Comparison of ENCODE assay signal across 1 cellular context in the genomic region with DNA sequence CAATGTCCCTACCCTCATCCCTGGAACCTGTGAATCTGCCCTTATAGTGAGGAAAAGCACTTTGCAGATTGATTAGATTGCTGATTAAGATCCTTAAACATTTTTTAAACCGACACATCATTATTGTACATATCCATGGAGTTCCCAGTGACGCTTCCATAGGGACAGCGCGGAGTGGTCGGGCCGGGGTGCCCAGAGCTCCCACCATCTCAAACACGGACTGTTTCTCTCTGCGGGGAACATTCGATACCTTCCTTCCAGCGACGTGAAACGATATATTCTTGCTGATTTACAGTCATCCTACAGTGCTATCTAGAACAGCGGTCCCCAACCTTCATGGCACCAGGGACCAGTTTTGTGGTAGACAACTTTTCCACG.
TF ChIP-seq lines count a peak whose summit lies in the region.

No MANE protein-coding gene starts in this region.

TF ChIP-seq in HepG2, 621 proteins besides CTCF, POLR2A, EP300 and RAD21 (continues in another document):
- TF ChIP-seq TARDBP (CRISPR knock-in tag; IDR thresholded peaks at IDR 0.05) (no peak), HNRNPH1 (optimal IDR thresholded peaks at IDR 0.05; ENCODE audit: low read depth, low read length) (no peak), ZIK1 (CRISPR knock-in tag; IDR thresholded peaks at IDR 0.05; ENCODE audit: borderline replicate concordance, low read depth) (no peak), ZSCAN29 (CRISPR knock-in tag; conservative IDR thresholded peaks at IDR 0.05) (no peak), NFYC (CRISPR knock-in tag; IDR thresholded peaks at IDR 0.05) (no peak), ZNF331 (CRISPR knock-in tag; IDR thresholded peaks at IDR 0.05) (0 out of 2 replicates have a peak, but pooled peaks have one; percentile 1), HES4 (CRISPR knock-in tag; IDR thresholded peaks at IDR 0.05; ENCODE audit: borderline replicate concordance) (no peak), DPF2 (CRISPR knock-in tag; IDR thresholded peaks at IDR 0.05; ENCODE audit: borderline replicate concordance, low read depth) (no peak), HOXA5 (CRISPR knock-in tag; IDR thresholded peaks at IDR 0.05) (0 out of 2 replicates have a peak, but pooled peaks have one; percentile 7), JUND (CRISPR knock-in tag; IDR thresholded peaks at IDR 0.05) (no peak), NR1H2 (CRISPR knock-in tag; IDR thresholded peaks at IDR 0.05; ENCODE audit: borderline replicate concordance, low read depth) (no peak), ZNF354B (CRISPR knock-in tag; IDR thresholded peaks at IDR 0.05) (no peak), SALL1 (CRISPR knock-in tag; IDR thresholded peaks at IDR 0.05) (no peak), ZSCAN30 (CRISPR knock-in tag; IDR thresholded peaks at IDR 0.05) (no peak), ERF (CRISPR knock-in tag; IDR thresholded peaks at IDR 0.05) (0 out of 2 replicates have a peak, but pooled peaks have one; percentile 2), ZNF792 (CRISPR knock-in tag; IDR thresholded peaks at IDR 0.05) (no peak), SALL2 (CRISPR knock-in tag; IDR thresholded peaks at IDR 0.05) (no peak), HNRNPL (IDR thresholded peaks at IDR 0.05; ENCODE audit: low read depth, low read length) (no peak), ZNF17 (CRISPR knock-in tag; IDR thresholded peaks at IDR 0.05) (no peak), ZNF207 (IDR thresholded peaks at IDR 0.05; ENCODE audit: borderline replicate concordance) (no peak), ZNF761 (CRISPR knock-in tag; conservative IDR thresholded peaks at IDR 0.05) (no peak), ZNF33B (CRISPR knock-in tag; IDR thresholded peaks at IDR 0.05) (no peak), YEATS2 (CRISPR knock-in tag; IDR thresholded peaks at IDR 0.05; ENCODE audit: borderline replicate concordance) (no peak), ZNF558 (CRISPR knock-in tag; IDR thresholded peaks at IDR 0.05; ENCODE audit: borderline replicate concordance) (no peak), KDM5B (CRISPR knock-in tag; IDR thresholded peaks at IDR 0.05; ENCODE audit: borderline replicate concordance) (no peak), ZBTB38 (CRISPR knock-in tag; IDR thresholded peaks at IDR 0.05) (peak; percentile 87), SP1 (IDR thresholded peaks at IDR 0.05) (no peak), SP1 (CRISPR knock-in tag; IDR thresholded peaks at IDR 0.05) (no peak), RXRA (CRISPR knock-in tag; IDR thresholded peaks at IDR 0.05) (no peak), ELF1 (CRISPR knock-in tag; IDR thresholded peaks at IDR 0.05) (no peak), DR1 (CRISPR knock-in tag; IDR thresholded peaks at IDR 0.05) (no peak), POLR2AphosphoS2 (IDR thresholded peaks at IDR 0.05; ENCODE audit: low read depth, low read length) (no peak), NONO (IDR thresholded peaks at IDR 0.05) (no peak), NONO (CRISPR knock-in tag; conservative IDR thresholded peaks at IDR 0.05) (no peak), ZNF557 (CRISPR knock-in tag; IDR thresholded peaks at IDR 0.05) (no peak)
- TF ChIP-seq, protein P1, sequence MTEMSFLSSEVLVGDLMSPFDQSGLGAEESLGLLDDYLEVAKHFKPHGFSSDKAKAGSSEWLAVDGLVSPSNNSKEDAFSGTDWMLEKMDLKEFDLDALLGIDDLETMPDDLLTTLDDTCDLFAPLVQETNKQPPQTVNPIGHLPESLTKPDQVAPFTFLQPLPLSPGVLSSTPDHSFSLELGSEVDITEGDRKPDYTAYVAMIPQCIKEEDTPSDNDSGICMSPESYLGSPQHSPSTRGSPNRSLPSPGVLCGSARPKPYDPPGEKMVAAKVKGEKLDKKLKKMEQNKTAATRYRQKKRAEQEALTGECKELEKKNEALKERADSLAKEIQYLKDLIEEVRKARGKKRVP (CRISPR knock-in tag; IDR thresholded peaks at IDR 0.05), result no peak
- TF ChIP-seq, protein P2, sequence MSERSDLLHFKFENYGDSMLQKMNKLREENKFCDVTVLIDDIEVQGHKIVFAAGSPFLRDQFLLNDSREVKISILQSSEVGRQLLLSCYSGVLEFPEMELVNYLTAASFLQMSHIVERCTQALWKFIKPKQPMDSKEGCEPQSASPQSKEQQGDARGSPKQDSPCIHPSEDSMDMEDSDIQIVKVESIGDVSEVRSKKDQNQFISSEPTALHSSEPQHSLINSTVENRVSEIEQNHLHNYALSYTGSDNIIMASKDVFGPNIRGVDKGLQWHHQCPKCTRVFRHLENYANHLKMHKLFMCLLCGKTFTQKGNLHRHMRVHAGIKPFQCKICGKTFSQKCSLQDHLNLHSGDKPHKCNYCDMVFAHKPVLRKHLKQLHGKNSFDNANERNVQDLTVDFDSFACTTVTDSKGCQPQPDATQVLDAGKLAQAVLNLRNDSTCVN (CRISPR knock-in tag; IDR thresholded peaks at IDR 0.05; ENCODE audit: borderline replicate concordance), result no peak
- TF ChIP-seq, protein P3, sequence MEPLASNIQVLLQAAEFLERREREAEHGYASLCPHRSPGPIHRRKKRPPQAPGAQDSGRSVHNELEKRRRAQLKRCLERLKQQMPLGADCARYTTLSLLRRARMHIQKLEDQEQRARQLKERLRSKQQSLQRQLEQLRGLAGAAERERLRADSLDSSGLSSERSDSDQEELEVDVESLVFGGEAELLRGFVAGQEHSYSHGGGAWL (CRISPR knock-in tag; IDR thresholded peaks at IDR 0.05), result no peak
- TF ChIP-seq, protein P4, sequence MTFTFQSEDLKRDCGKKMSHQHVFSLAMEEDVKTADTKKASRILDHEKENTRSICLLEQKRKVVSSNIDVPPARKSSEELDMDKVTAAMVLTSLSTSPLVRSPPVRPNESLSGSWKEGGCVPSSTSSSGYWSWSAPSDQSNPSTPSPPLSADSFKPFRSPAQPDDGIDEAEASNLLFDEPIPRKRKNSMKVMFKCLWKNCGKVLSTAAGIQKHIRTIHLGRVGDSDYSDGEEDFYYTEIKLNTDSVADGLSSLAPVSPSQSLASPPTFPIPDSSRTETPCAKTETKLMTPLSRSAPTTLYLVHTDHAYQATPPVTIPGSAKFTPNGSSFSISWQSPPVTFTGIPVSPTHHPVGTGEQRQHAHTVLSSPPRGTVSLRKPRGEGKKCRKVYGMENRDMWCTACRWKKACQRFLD (CRISPR knock-in tag; IDR thresholded peaks at IDR 0.05; ENCODE audit: borderline replicate concordance), result no peak
- TF ChIP-seq, protein P5, sequence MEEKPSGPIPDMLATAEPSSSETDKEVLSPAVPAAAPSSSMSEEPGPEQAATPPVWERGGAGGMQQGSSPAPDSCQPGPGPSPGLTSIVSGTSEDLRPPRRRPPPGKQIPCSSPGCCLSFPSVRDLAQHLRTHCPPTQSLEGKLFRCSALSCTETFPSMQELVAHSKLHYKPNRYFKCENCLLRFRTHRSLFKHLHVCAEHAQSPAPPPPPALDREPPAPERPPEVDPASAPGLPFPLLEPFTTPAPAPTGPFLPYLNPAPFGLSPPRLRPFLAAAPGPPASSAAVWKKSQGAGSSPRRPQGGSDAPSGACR (CRISPR knock-in tag; IDR thresholded peaks at IDR 0.05), result 0 out of 2 replicates have a peak, but pooled peaks have one; percentile 8
- TF ChIP-seq, protein P6, sequence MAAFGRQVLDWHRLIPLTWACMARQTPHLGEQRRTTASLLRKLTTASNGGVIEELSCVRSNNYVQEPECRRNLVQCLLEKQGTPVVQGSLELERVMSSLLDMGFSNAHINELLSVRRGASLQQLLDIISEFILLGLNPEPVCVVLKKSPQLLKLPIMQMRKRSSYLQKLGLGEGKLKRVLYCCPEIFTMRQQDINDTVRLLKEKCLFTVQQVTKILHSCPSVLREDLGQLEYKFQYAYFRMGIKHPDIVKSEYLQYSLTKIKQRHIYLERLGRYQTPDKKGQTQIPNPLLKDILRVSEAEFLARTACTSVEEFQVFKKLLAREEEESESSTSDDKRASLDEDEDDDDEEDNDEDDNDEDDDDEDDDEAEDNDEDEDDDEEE (CRISPR knock-in tag; IDR thresholded peaks at IDR 0.05), result no peak
- TF ChIP-seq, protein P7, sequence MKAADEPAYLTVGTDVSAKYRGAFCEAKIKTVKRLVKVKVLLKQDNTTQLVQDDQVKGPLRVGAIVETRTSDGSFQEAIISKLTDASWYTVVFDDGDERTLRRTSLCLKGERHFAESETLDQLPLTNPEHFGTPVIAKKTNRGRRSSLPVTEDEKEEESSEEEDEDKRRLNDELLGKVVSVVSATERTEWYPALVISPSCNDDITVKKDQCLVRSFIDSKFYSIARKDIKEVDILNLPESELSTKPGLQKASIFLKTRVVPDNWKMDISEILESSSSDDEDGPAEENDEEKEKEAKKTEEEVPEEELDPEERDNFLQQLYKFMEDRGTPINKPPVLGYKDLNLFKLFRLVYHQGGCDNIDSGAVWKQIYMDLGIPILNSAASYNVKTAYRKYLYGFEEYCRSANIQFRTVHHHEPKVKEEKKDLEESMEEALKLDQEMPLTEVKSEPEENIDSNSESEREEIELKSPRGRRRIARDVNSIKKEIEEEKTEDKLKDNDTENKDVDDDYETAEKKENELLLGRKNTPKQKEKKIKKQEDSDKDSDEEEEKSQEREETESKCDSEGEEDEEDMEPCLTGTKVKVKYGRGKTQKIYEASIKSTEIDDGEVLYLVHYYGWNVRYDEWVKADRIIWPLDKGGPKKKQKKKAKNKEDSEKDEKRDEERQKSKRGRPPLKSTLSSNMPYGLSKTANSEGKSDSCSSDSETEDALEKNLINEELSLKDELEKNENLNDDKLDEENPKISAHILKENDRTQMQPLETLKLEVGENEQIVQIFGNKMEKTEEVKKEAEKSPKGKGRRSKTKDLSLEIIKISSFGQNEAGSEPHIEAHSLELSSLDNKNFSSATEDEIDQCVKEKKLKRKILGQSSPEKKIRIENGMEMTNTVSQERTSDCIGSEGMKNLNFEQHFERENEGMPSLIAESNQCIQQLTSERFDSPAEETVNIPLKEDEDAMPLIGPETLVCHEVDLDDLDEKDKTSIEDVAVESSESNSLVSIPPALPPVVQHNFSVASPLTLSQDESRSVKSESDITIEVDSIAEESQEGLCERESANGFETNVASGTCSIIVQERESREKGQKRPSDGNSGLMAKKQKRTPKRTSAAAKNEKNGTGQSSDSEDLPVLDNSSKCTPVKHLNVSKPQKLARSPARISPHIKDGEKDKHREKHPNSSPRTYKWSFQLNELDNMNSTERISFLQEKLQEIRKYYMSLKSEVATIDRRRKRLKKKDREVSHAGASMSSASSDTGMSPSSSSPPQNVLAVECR (CRISPR knock-in tag; IDR thresholded peaks at IDR 0.05; ENCODE audit: borderline replicate concordance), result no peak
- TF ChIP-seq, protein P8, sequence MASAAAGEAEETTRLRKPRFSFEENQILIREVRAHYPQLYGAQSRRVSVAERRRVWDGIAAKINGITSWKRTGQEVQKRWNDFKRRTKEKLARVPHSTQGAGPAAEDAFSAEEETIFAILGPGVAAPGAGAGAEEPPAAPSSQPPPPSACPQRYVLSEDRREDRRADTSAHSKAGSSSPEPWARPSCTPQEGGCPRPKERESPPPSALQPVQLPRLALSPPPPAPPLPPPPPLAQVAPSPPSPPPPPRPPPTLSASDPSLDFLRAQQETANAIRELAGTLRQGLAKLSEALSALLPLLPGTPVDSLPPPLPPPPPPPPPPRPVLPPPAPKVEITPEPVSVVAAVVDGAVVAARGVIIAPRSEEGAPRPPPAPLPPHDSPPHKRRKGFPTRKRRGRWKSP (CRISPR knock-in tag; IDR thresholded peaks at IDR 0.05), result no peak
- TF ChIP-seq, protein P9, sequence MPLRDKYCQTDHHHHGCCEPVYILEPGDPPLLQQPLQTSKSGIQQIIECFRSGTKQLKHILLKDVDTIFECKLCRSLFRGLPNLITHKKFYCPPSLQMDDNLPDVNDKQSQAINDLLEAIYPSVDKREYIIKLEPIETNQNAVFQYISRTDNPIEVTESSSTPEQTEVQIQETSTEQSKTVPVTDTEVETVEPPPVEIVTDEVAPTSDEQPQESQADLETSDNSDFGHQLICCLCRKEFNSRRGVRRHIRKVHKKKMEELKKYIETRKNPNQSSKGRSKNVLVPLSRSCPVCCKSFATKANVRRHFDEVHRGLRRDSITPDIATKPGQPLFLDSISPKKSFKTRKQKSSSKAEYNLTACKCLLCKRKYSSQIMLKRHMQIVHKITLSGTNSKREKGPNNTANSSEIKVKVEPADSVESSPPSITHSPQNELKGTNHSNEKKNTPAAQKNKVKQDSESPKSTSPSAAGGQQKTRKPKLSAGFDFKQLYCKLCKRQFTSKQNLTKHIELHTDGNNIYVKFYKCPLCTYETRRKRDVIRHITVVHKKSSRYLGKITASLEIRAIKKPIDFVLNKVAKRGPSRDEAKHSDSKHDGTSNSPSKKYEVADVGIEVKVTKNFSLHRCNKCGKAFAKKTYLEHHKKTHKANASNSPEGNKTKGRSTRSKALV (CRISPR knock-in tag; IDR thresholded peaks at IDR 0.05), result no peak
- TF ChIP-seq, protein P10, sequence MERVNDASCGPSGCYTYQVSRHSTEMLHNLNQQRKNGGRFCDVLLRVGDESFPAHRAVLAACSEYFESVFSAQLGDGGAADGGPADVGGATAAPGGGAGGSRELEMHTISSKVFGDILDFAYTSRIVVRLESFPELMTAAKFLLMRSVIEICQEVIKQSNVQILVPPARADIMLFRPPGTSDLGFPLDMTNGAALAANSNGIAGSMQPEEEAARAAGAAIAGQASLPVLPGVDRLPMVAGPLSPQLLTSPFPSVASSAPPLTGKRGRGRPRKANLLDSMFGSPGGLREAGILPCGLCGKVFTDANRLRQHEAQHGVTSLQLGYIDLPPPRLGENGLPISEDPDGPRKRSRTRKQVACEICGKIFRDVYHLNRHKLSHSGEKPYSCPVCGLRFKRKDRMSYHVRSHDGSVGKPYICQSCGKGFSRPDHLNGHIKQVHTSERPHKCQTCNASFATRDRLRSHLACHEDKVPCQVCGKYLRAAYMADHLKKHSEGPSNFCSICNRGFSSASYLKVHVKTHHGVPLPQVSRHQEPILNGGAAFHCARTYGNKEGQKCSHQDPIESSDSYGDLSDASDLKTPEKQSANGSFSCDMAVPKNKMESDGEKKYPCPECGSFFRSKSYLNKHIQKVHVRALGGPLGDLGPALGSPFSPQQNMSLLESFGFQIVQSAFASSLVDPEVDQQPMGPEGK (CRISPR knock-in tag; IDR thresholded peaks at IDR 0.05), result no peak
- TF ChIP-seq, protein P11, sequence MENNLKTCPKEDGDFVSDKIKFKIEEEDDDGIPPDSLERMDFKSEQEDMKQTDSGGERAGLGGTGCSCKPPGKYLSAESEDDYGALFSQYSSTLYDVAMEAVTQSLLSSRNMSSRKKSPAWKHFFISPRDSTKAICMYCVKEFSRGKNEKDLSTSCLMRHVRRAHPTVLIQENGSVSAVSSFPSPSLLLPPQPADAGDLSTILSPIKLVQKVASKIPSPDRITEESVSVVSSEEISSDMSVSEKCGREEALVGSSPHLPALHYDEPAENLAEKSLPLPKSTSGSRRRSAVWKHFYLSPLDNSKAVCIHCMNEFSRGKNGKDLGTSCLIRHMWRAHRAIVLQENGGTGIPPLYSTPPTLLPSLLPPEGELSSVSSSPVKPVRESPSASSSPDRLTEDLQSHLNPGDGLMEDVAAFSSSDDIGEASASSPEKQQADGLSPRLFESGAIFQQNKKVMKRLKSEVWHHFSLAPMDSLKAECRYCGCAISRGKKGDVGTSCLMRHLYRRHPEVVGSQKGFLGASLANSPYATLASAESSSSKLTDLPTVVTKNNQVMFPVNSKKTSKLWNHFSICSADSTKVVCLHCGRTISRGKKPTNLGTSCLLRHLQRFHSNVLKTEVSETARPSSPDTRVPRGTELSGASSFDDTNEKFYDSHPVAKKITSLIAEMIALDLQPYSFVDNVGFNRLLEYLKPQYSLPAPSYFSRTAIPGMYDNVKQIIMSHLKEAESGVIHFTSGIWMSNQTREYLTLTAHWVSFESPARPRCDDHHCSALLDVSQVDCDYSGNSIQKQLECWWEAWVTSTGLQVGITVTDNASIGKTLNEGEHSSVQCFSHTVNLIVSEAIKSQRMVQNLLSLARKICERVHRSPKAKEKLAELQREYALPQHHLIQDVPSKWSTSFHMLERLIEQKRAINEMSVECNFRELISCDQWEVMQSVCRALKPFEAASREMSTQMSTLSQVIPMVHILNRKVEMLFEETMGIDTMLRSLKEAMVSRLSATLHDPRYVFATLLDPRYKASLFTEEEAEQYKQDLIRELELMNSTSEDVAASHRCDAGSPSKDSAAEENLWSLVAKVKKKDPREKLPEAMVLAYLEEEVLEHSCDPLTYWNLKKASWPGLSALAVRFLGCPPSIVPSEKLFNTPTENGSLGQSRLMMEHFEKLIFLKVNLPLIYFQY (CRISPR knock-in tag; IDR thresholded peaks at IDR 0.05; ENCODE audit: borderline replicate concordance), result no peak
